10 cellular contexts compared by ENCODE assay signal in genomic region chr15:101124731-101125558, GRCh38.
DNase-seq lines count a peak whose midpoint lies in the region; ATAC-seq and TF ChIP-seq lines count a peak whose summit lies in the region.
"Had no signal": no experiment of that assay in that cellular context is flagged by ENCODE, and none has a peak within 500 bp of the region (broad histone marks: within the 10 kb centered on the region; RNA-seq: fewer than 3 reads in every experiment).

No MANE protein-coding gene starts in this region.

- H3K9me3 Mint-ChIP-seq in CD4-positive, alpha-beta T cell: no peaks in the 10 kb centered on the region
- H3K9me3 Mint-ChIP-seq in naive B cell: peaks cover 0 to 12% (median 1%) of the 10 kb centered on the region in 7 donors

- peaks cover 34% of the 10 kb centered on the region for H3K4me1 ChIP-seq in suprapubic skin

- H3K27ac ChIP-seq in CD4-positive, alpha-beta T cell (ENCODE audit: low read depth, low read length): no peak overlapping the region
- H3K27ac ChIP-seq in KOPT-K1 (ENCODE audit: low read depth, low read length, poor library complexity, severe bottlenecking): peak overlapping the region; percentile 13
- no peak overlapping the region for H3K27ac ChIP-seq in suprapubic skin

- no peak for TF ChIP-seq EP300 in suprapubic skin (IDR thresholded peaks at IDR 0.05)

- H3K27me3 Mint-ChIP-seq in CD4-positive, alpha-beta T cell: no peaks in the 10 kb centered on the region
- H3K27me3 Mint-ChIP-seq in naive B cell: no peaks in the 10 kb centered on the region

- no peaks in the 10 kb centered on the region for H3K36me3 Mint-ChIP-seq in CD4-positive, alpha-beta T cell (ENCODE audit: low read depth)
- H3K36me3 Mint-ChIP-seq in naive B cell: peaks cover under 1 to 4% of the 10 kb centered on the region in 2 donors

- POLR2A ChIA-PET in CD4-positive, alpha-beta T cell (lab: Charles Lee): interaction anchor here (1.4 to 2.1 kb wide), 2 partner anchors 43 to 127 kb away, joined by 4 to 12 read pairs; partner anchors contain the start of gene CHSY1

- no peaks in the 10 kb centered on the region for H3K36me3 ChIP-seq in KOPT-K1 (ENCODE audit: insufficient read depth, low read length)
- no peaks in the 10 kb centered on the region for H3K36me3 ChIP-seq in suprapubic skin

- no peaks in the 10 kb centered on the region for H3K9me3 ChIP-seq in CD4-positive, alpha-beta T cell (ENCODE audit: control insufficient read depth, low read length)
- H3K9me3 ChIP-seq in KOPT-K1 (ENCODE audit: insufficient read depth, low read length, poor library complexity, severe bottlenecking) (peaks cover 4% of the 10 kb centered on the region), suprapubic skin (no peaks in the 10 kb centered on the region)

- intact Hi-C loops in CD4-positive, alpha-beta T cell (cut with DNase I, micrococcal nuclease): loop anchor here in 1 of 2 experiments (5.0 to 10.0 kb wide), 2 partner anchors 70 to 127 kb away; partner anchors contain the start of gene CHSY1

- ATAC-seq in CD4-positive, alpha-beta T cell (ENCODE audit: poor library complexity): no peak
- ATAC-seq in naive B cell (ENCODE audit: low read depth in 2 of 2) (peak; percentile 53 to 60), HG03135 (IDR thresholded peaks at IDR 0.05; ENCODE audit: unreplicated experiment) (no peak)

- no peak for TF ChIP-seq POLR2A in suprapubic skin (IDR thresholded peaks at IDR 0.05)

- H3K27me3 ChIP-seq in CD4-positive, alpha-beta T cell (ENCODE audit: control insufficient read depth, insufficient read depth, low read length): no peaks in the 10 kb centered on the region
- no peaks in the 10 kb centered on the region for H3K27me3 ChIP-seq in suprapubic skin

- peak overlapping the region; percentile 49 for H3K27ac Mint-ChIP-seq in CD4-positive, alpha-beta T cell
- peak overlapping the region; percentile 56 to 86 (median 73) for H3K27ac Mint-ChIP-seq in naive B cell

- 83% methylated on average over 11 of the region's 11 CpGs for WGBS in suprapubic skin

- H3K4me1 Mint-ChIP-seq in CD4-positive, alpha-beta T cell (ENCODE audit: low read depth): peaks cover 56% of the 10 kb centered on the region
- peaks cover 59 to 78% (median 77%) of the 10 kb centered on the region in 3 donors for H3K4me1 Mint-ChIP-seq in naive B cell

- H3K4me3 ChIP-seq in suprapubic skin: no peak overlapping the region

- DNase-seq in CD4-positive, alpha-beta T cell: no peak
- DNase-seq in amniotic epithelial cell (ENCODE audit: low read depth) (peak; percentile 55), naive B cell (peak; percentile 55), suprapubic skin (ENCODE audit: low spot score in 2 of 2) (no peak)
- DNase-seq in stimulated activated CD4-positive, alpha-beta T cell treated with anti-CD3 and anti-CD28 coated beads, Interleukin-2, amount 100 ng/mL, for 48 hours: no peak
- no peak for DNase-seq in activated CD4-positive, alpha-beta T cell treated with anti-CD3 and anti-CD28 coated beads, Interleukin-2, amount 50 U/mL, for 4 hours
- DNase-seq: hippocampal formation, SHP77 had no signal

- no peak for TF ChIP-seq CTCF in CD4-positive, alpha-beta T cell (IDR thresholded peaks at IDR 0.05)
- TF ChIP-seq CTCF in suprapubic skin (IDR thresholded peaks at IDR 0.05): no peak

- CTCF ChIA-PET in CD4-positive, alpha-beta T cell (lab: Charles Lee): no interaction called here

- H3K4me3 Mint-ChIP-seq in CD4-positive, alpha-beta T cell: no peak overlapping the region
- H3K4me3 Mint-ChIP-seq in naive B cell: peak overlapping the region; percentile 31 to 78 (median 50)

Comparison
In these comparisons a context has a peak if more than half of its experiments do, and no peak if none do; other contexts are left out.
1. ATAC-seq: peak in naive B cell (2 of 2); none in CD4-positive, alpha-beta T cell (single experiment) and HG03135 (single experiment).
2. DNase-seq: peak in amniotic epithelial cell (single experiment) and naive B cell (single experiment); none in CD4-positive, alpha-beta T cell (0 of 10), stimulated activated CD4-positive, alpha-beta T cell treated with anti-CD3 and anti-CD28 coated beads, Interleukin-2, amount 100 ng/mL, for 48 hours (0 of 2), activated CD4-positive, alpha-beta T cell treated with anti-CD3 and anti-CD28 coated beads, Interleukin-2, amount 50 U/mL, for 4 hours (0 of 2) and suprapubic skin (0 of 2).